ENCODE assay signal across 19 cellular contexts in the genomic region with DNA sequence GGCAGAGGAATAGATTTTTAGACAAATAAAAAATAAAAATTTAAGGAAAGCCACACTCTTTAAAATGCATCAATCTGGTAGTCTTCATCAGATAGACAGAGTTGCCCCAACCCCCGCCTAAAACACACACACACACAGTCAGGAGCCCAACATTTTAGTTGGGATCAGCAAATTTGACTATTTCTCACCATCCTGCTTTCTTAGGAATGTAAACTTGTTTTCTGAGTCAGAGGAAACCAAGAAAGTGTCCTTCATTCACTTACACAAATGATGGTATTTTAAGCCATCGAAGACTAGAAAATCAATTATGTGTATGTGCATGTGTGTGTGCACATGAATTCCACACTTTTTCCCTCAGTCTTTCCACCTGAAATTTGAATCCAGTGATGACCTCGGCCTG.
"Had no signal": no experiment of that assay in that cellular context is flagged by ENCODE, and none has a peak within 500 bp of the region (broad histone marks: within the 10 kb centered on the region; RNA-seq: fewer than 3 reads in every experiment).

No MANE protein-coding gene starts in this region.

- H3K4me3 ChIP-seq: colonic mucosa, esophagus muscularis mucosa, gastrocnemius medialis, heart right ventricle, left lung, lower lobe of right lung had no signal

- ATAC-seq: effector memory CD8-positive, alpha-beta T cell; gastrocnemius medialis; heart right ventricle; left cardiac atrium; left lung; left ventricle myocardium superior; lower lobe of right lung; naive thymus-derived CD4-positive, alpha-beta T cell had no signal

- H3K27ac ChIP-seq: colonic mucosa, esophagus muscularis mucosa, gastrocnemius medialis, heart right ventricle, left lung, lower lobe of right lung had no signal

- H3K27me3 Mint-ChIP-seq: dendritic cell treated with granulocyte-macrophage colony-stimulating factor and Interleukin-4, amounts not matched to agents 40 ng/mL and 50 ng/mL, for 4 days; effector memory CD8-positive, alpha-beta T cell; naive thymus-derived CD4-positive, alpha-beta T cell had no signal

- H3K27ac Mint-ChIP-seq: dendritic cell treated with granulocyte-macrophage colony-stimulating factor and Interleukin-4, amounts not matched to agents 40 ng/mL and 50 ng/mL, for 4 days; effector memory CD8-positive, alpha-beta T cell; naive thymus-derived CD4-positive, alpha-beta T cell had no signal

- H3K9me3 ChIP-seq: colonic mucosa, esophagus muscularis mucosa, gastrocnemius medialis, lower lobe of right lung had no signal

- H3K4me1 ChIP-seq: colonic mucosa, esophagus muscularis mucosa, gastrocnemius medialis, heart right ventricle, left lung, lower lobe of right lung had no signal

- DNase-seq: colonic mucosa; cortex of kidney; effector CD8-positive, alpha-beta T cell; effector memory CD8-positive, alpha-beta T cell; foreskin melanocyte; gastrocnemius medialis; glutamatergic neuron; head of caudate nucleus; heart right ventricle; hippocampal formation; left cardiac atrium; left lung; left ventricle myocardium superior; lower lobe of right lung; mesendoderm; midbrain; naive thymus-derived CD4-positive, alpha-beta T cell had no signal

- H3K4me1 Mint-ChIP-seq: naive thymus-derived CD4-positive, alpha-beta T cell had no signal

- H3K36me3 Mint-ChIP-seq: naive thymus-derived CD4-positive, alpha-beta T cell had no signal

- H3K36me3 ChIP-seq: colonic mucosa, esophagus muscularis mucosa, gastrocnemius medialis, heart right ventricle, left lung, lower lobe of right lung had no signal

- H3K4me3 Mint-ChIP-seq: dendritic cell treated with granulocyte-macrophage colony-stimulating factor and Interleukin-4, amounts not matched to agents 40 ng/mL and 50 ng/mL, for 4 days; effector memory CD8-positive, alpha-beta T cell; naive thymus-derived CD4-positive, alpha-beta T cell had no signal

- H3K27me3 ChIP-seq: colonic mucosa, esophagus muscularis mucosa, gastrocnemius medialis, heart right ventricle, left lung had no signal
